Comparison of ENCODE assay signal across 17 cellular contexts in the genomic region with DNA sequence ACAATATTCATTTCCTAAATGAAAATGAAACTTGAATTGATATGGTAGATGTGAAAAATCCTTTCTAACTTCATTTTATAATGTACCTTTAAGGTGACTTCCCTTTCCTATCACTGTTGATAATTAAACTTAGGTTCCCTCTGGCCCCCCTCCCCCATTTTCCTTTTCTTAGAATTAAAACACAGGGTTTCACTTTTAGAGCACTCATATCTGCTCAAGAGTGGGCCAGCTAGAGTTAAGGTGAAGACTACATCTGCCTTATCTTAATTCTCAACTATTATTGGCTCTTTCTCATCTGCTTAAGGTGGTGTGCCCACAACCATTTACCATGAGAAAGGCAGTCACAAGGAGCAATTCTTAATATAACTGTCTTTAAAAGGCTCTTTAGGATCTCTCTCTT. TPM values are rescaled to one million over a fixed set of nuclear protein-coding genes. Genes with fewer than 3 reads are reported as not detected.
DNase-seq lines count a peak whose midpoint lies in the region; ATAC-seq and TF ChIP-seq lines count a peak whose summit lies in the region.
"Had no signal": no experiment of that assay in that cellular context is flagged by ENCODE, and none has a peak within 500 bp of the region (broad histone marks: within the 10 kb centered on the region; RNA-seq: fewer than 3 reads in every experiment).

No MANE protein-coding gene starts in this region.

- no peaks in the 10 kb centered on the region for H3K36me3 Mint-ChIP-seq in activated T-cell treated with anti-CD3 and anti-CD28 coated beads, Interleukin-2, amount 50 U/mL, for 72 hours (ENCODE audit: insufficient read depth in 2 of 2)
- peaks cover 9% of the 10 kb centered on the region for H3K36me3 Mint-ChIP-seq in activated T-cell treated with anti-CD3 and anti-CD28 coated beads, Interleukin-2, amount 50 U/mL, for 4 hours (ENCODE audit: insufficient read depth)
- no peaks in the 10 kb centered on the region for H3K36me3 Mint-ChIP-seq in stimulated activated effector memory CD8-positive, alpha-beta T cell treated with anti-CD3 and anti-CD28 coated beads, Interleukin-12 subunit alpha, Interleukin-12 subunit beta, amount 100 ng/mL, for 72 hours

- no peak for DNase-seq in activated T-cell treated with anti-CD3 and anti-CD28 coated beads, Interleukin-2, amount 50 U/mL, for 72 hours
- DNase-seq in activated T-cell treated with anti-CD3 and anti-CD28 coated beads, Interleukin-2, amount 50 U/mL, for 4 hours, result no peak
- no peak for DNase-seq in stimulated activated effector memory CD8-positive, alpha-beta T cell treated with anti-CD3 and anti-CD28 coated beads, Interleukin-12 subunit alpha, Interleukin-12 subunit beta, amount 100 ng/mL, for 72 hours (ENCODE audit: low spot score in 2 of 2)
- DNase-seq in upper lobe of right lung (no peak), GM10266 (ENCODE audit: extremely low spot score) (no peak), thyroid gland (no peak)
- DNase-seq: activated gamma-delta T cell treated with Interleukin-2 at 50 U/mL for 16 hours, DND-41, heart left ventricle, IMR-90, mammary epithelial cell, NCI-H1930, NCI-H446 treated with DMSO at 0.1 percent for 48 hours, SHP77, testis had no signal

- H3K4me1 ChIP-seq in HUES6 (ENCODE audit: control insufficient read depth, insufficient read depth, low read length), result peaks cover 12% of the 10 kb centered on the region
- peaks cover 23% of the 10 kb centered on the region in 2 donors for H3K4me1 ChIP-seq in duodenal mucosa (ENCODE audit: control insufficient read depth in 1 of 2, insufficient read depth in 2 of 2, low read length in 2 of 2)
- peaks cover 11% of the 10 kb centered on the region for H3K4me1 ChIP-seq in upper lobe of right lung
- H3K4me1 ChIP-seq in thyroid gland, result no peaks in the 10 kb centered on the region
- H3K4me1 ChIP-seq: testis had no signal

- H3K27ac ChIP-seq in HUES6 (ENCODE audit: low read depth, low read length) (0 out of 2 replicates have a peak overlapping the region, but pooled peaks have one; percentile 40), duodenal mucosa (ENCODE audit: low read depth, low read length) (no peak overlapping the region), upper lobe of right lung (no peak overlapping the region), thyroid gland (no peak overlapping the region)
- H3K27ac ChIP-seq: heart left ventricle, testis had no signal

- H3K9me3 ChIP-seq in HUES6 (ENCODE audit: control insufficient read depth, insufficient read depth, low read depth, low read length) (no peaks in the 10 kb centered on the region), duodenal mucosa (ENCODE audit: control insufficient read depth in 1 of 2, low read length in 2 of 2) (no peaks in the 10 kb centered on the region), upper lobe of right lung (no peaks in the 10 kb centered on the region), thyroid gland (no peaks in the 10 kb centered on the region)
- H3K9me3 ChIP-seq: heart left ventricle, testis had no signal

- H3K36me3 ChIP-seq in HUES6 (ENCODE audit: control insufficient read depth, insufficient read depth, low read length) (no peaks in the 10 kb centered on the region; the same call in 1 of the 2 replicates), duodenal mucosa (ENCODE audit: control insufficient read depth in 1 of 2, insufficient read depth in 2 of 2, low read length in 2 of 2) (no peaks in the 10 kb centered on the region), upper lobe of right lung (no peaks in the 10 kb centered on the region), thyroid gland (no peaks in the 10 kb centered on the region)
- H3K36me3 ChIP-seq: heart left ventricle had no signal

- H3K4me1 Mint-ChIP-seq in activated T-cell treated with anti-CD3 and anti-CD28 coated beads, Interleukin-2, amount 50 U/mL, for 72 hours (ENCODE audit: low read depth), result peaks cover 22% of the 10 kb centered on the region
- H3K4me1 Mint-ChIP-seq in activated T-cell treated with anti-CD3 and anti-CD28 coated beads, Interleukin-2, amount 50 U/mL, for 4 hours (ENCODE audit: low read depth), result peaks cover 22% of the 10 kb centered on the region
- peaks cover 18% of the 10 kb centered on the region for H3K4me1 Mint-ChIP-seq in stimulated activated effector memory CD8-positive, alpha-beta T cell treated with anti-CD3 and anti-CD28 coated beads, Interleukin-12 subunit alpha, Interleukin-12 subunit beta, amount 100 ng/mL, for 72 hours

- intact Hi-C loops in upper lobe of right lung (cut with DNase I), result no loop called here
- intact Hi-C loops in thyroid gland (cut with DNase I), result no loop called here

- no peaks in the 10 kb centered on the region for H3K27me3 Mint-ChIP-seq in activated T-cell treated with anti-CD3 and anti-CD28 coated beads, Interleukin-2, amount 50 U/mL, for 72 hours (ENCODE audit: low read depth)
- H3K27me3 Mint-ChIP-seq in activated T-cell treated with anti-CD3 and anti-CD28 coated beads, Interleukin-2, amount 50 U/mL, for 4 hours (ENCODE audit: low read depth), result no peaks in the 10 kb centered on the region

- TF ChIP-seq POLR2A in thyroid gland (IDR thresholded peaks at IDR 0.05), result no peak

- H3K9me3 Mint-ChIP-seq in activated T-cell treated with anti-CD3 and anti-CD28 coated beads, Interleukin-2, amount 50 U/mL, for 72 hours, result no peaks in the 10 kb centered on the region
- H3K9me3 Mint-ChIP-seq in activated T-cell treated with anti-CD3 and anti-CD28 coated beads, Interleukin-2, amount 50 U/mL, for 4 hours, result no peaks in the 10 kb centered on the region
- H3K9me3 Mint-ChIP-seq in stimulated activated effector memory CD8-positive, alpha-beta T cell treated with anti-CD3 and anti-CD28 coated beads, Interleukin-12 subunit alpha, Interleukin-12 subunit beta, amount 100 ng/mL, for 72 hours, result no peaks in the 10 kb centered on the region

- H3K9ac ChIP-seq in HUES6 (ENCODE audit: low read length), result no peak overlapping the region
- H3K9ac ChIP-seq in duodenal mucosa (ENCODE audit: low read depth in 1 of 2, low read length in 2 of 2), result peak overlapping the region; percentile 4 to 29

- peak overlapping the region in 1 of 2 donors; percentile 32 for H3K4me3 Mint-ChIP-seq in activated T-cell treated with anti-CD3 and anti-CD28 coated beads, Interleukin-2, amount 50 U/mL, for 72 hours
- H3K4me3 Mint-ChIP-seq in activated T-cell treated with anti-CD3 and anti-CD28 coated beads, Interleukin-2, amount 50 U/mL, for 4 hours, result no peak overlapping the region
- no peak overlapping the region for H3K4me3 Mint-ChIP-seq in stimulated activated effector memory CD8-positive, alpha-beta T cell treated with anti-CD3 and anti-CD28 coated beads, Interleukin-12 subunit alpha, Interleukin-12 subunit beta, amount 100 ng/mL, for 72 hours

- TF ChIP-seq CTCF in upper lobe of right lung (IDR thresholded peaks at IDR 0.05) (no peak), GM10266 (IDR thresholded peaks at IDR 0.05; ENCODE audit: control insufficient read depth, insufficient read depth, low read depth, missing control alignments) (no peak), thyroid gland (IDR thresholded peaks at IDR 0.05) (no peak)

- no peak overlapping the region for H3K4me3 ChIP-seq in HUES6 (ENCODE audit: low read depth, low read length)
- peak overlapping the region; percentile 5 to 46 for H3K4me3 ChIP-seq in duodenal mucosa (ENCODE audit: low read depth in 1 of 2, low read length in 2 of 2)
- H3K4me3 ChIP-seq in upper lobe of right lung, result no peak overlapping the region
- H3K4me3 ChIP-seq in thyroid gland (replicated peaks in 1 of 3), result no peak overlapping the region
- H3K4me3 ChIP-seq: heart left ventricle, testis had no signal

- H3K27ac Mint-ChIP-seq in activated T-cell treated with anti-CD3 and anti-CD28 coated beads, Interleukin-2, amount 50 U/mL, for 72 hours, result peak overlapping the region; percentile 10
- peak overlapping the region; percentile 77 for H3K27ac Mint-ChIP-seq in stimulated activated effector memory CD8-positive, alpha-beta T cell treated with anti-CD3 and anti-CD28 coated beads, Interleukin-12 subunit alpha, Interleukin-12 subunit beta, amount 100 ng/mL, for 72 hours

- no peaks in the 10 kb centered on the region for H3K27me3 ChIP-seq in HUES6 (ENCODE audit: control insufficient read depth, insufficient read depth, low read length)
- no peaks in the 10 kb centered on the region for H3K27me3 ChIP-seq in duodenal mucosa (ENCODE audit: control insufficient read depth in 1 of 2, insufficient read depth in 2 of 2, low read length in 2 of 2)
- no peaks in the 10 kb centered on the region for H3K27me3 ChIP-seq in upper lobe of right lung
- no peaks in the 10 kb centered on the region for H3K27me3 ChIP-seq in thyroid gland
- H3K27me3 ChIP-seq: heart left ventricle, testis had no signal

- ATAC-seq in activated T-cell treated with anti-CD3 and anti-CD28 coated beads, Interleukin-2, amount 50 U/mL, for 72 hours (replicated peaks in 1 of 2), result peak in 1 of 2 donors; percentile 23
- ATAC-seq in activated T-cell treated with anti-CD3 and anti-CD28 coated beads, Interleukin-2, amount 50 U/mL, for 4 hours, result no peak
- ATAC-seq in stimulated activated effector memory CD8-positive, alpha-beta T cell treated with anti-CD3 and anti-CD28 coated beads, Interleukin-12 subunit alpha, Interleukin-12 subunit beta, amount 100 ng/mL, for 72 hours, result no peak
- ATAC-seq in upper lobe of right lung, result no peak
- ATAC-seq: heart left ventricle had no signal

RNA-seq across cellular contexts. Expression of gene LIN52, which starts 49.7 kb away (rescaled TPM):
- total RNA-seq in activated T-cell treated with anti-CD3 and anti-CD28 coated beads, Interleukin-2, amount 50 U/mL, for 72 hours, result 10 to 100 TPM; 15.7 to 18.4 TPM
- 10 to 100 TPM; 16.9 to 20.2 (median 17.3) TPM for total RNA-seq in activated T-cell treated with anti-CD3 and anti-CD28 coated beads, Interleukin-2, amount 50 U/mL, for 4 hours
- total RNA-seq in upper lobe of right lung, result 8.7 TPM
- total RNA-seq in thyroid gland, result 10 to 100 TPM in 1 of 4 donors, 1 to 10 TPM in 3; 5.8 to 12.7 (median 8.1) TPM

RNA-seq across cellular contexts. Expression of gene ALDH6A1, which starts 50.2 kb away (rescaled TPM):
- total RNA-seq in activated T-cell treated with anti-CD3 and anti-CD28 coated beads, Interleukin-2, amount 50 U/mL, for 72 hours, result 10 to 100 TPM; 31.5 to 46.8 TPM
- total RNA-seq in activated T-cell treated with anti-CD3 and anti-CD28 coated beads, Interleukin-2, amount 50 U/mL, for 4 hours, result 1 to 10 TPM; 2.3 to 4.1 (median 2.9) TPM
- total RNA-seq in upper lobe of right lung, result 49.1 TPM
- total RNA-seq in thyroid gland, result 10 to 100 TPM; 31.4 to 58.0 (median 44.4) TPM

Comparison
In these comparisons a context has a peak if more than half of its experiments do, and no peak if none do; other contexts are left out.
1. H3K4me3 ChIP-seq: peak in duodenal mucosa (2 of 2); none in HUES6 (single experiment), upper lobe of right lung (single experiment) and thyroid gland (0 of 3).